In the genomic region with DNA sequence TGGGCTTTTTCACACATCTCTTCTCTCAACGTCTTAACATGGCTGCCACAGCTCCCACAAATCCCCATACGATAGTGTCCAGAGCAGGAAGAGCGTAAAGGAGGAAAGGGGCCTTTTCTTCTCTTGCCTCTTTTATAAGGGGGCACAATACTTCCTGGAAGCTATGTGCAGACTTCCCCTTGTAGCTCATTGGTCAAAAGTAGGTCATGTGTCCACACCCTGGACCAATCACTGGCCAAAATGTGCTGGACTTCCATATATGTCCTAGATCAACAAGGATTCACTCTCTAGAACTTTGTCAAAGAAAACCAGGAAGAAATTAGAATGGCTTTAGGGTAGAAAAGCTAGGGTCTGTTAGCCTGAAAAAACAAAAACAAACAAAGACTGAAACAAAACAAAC, we compare ENCODE assay signal across 2 cellular contexts.
TF ChIP-seq lines count a peak whose summit lies in the region.

No MANE protein-coding gene starts in this region.

TF ChIP-seq in HepG2, 621 proteins besides CTCF, POLR2A, EP300 and RAD21:
- no peak for TF ChIP-seq ZMYM2 (CRISPR knock-in tag; IDR thresholded peaks at IDR 0.05)
- TF ChIP-seq, protein P1, sequence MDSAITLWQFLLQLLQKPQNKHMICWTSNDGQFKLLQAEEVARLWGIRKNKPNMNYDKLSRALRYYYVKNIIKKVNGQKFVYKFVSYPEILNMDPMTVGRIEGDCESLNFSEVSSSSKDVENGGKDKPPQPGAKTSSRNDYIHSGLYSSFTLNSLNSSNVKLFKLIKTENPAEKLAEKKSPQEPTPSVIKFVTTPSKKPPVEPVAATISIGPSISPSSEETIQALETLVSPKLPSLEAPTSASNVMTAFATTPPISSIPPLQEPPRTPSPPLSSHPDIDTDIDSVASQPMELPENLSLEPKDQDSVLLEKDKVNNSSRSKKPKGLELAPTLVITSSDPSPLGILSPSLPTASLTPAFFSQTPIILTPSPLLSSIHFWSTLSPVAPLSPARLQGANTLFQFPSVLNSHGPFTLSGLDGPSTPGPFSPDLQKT (CRISPR knock-in tag; IDR thresholded peaks at IDR 0.05; ENCODE audit: borderline replicate concordance): no peak
- TF ChIP-seq NFYB (CRISPR knock-in tag; IDR thresholded peaks at IDR 0.05): peak; percentile 40
- TF ChIP-seq ZNF782 (CRISPR knock-in tag; IDR thresholded peaks at IDR 0.05; ENCODE audit: borderline replicate concordance): no peak
- TF ChIP-seq, protein P2, sequence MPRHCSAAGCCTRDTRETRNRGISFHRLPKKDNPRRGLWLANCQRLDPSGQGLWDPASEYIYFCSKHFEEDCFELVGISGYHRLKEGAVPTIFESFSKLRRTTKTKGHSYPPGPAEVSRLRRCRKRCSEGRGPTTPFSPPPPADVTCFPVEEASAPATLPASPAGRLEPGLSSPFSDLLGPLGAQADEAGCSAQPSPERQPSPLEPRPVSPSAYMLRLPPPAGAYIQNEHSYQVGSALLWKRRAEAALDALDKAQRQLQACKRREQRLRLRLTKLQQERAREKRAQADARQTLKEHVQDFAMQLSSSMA (CRISPR knock-in tag; IDR thresholded peaks at IDR 0.05): no peak
TF ChIP-seq in HepG2: peak in this region for 1.

TF ChIP-seq in WTC11, 78 proteins besides CTCF, POLR2A, EP300 and RAD21:
- TF ChIP-seq FOXK1 (CRISPR knock-in tag; IDR thresholded peaks at IDR 0.05): no peak
- TF ChIP-seq, protein P3, sequence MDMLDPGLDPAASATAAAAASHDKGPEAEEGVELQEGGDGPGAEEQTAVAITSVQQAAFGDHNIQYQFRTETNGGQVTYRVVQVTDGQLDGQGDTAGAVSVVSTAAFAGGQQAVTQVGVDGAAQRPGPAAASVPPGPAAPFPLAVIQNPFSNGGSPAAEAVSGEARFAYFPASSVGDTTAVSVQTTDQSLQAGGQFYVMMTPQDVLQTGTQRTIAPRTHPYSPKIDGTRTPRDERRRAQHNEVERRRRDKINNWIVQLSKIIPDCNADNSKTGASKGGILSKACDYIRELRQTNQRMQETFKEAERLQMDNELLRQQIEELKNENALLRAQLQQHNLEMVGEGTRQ (CRISPR knock-in tag; IDR thresholded peaks at IDR 0.05): peak; percentile 45; the same call in 1 of the 2 replicates
- TF ChIP-seq MXD4 (CRISPR knock-in tag; IDR thresholded peaks at IDR 0.05; ENCODE audit: borderline replicate concordance): no peak
- TF ChIP-seq ZNF232 (CRISPR knock-in tag; IDR thresholded peaks at IDR 0.05): no peak
- TF ChIP-seq CREM (CRISPR knock-in tag; IDR thresholded peaks at IDR 0.05): no peak
- TF ChIP-seq ZNF396 (CRISPR knock-in tag; IDR thresholded peaks at IDR 0.05; ENCODE audit: borderline replicate concordance): no peak
- TF ChIP-seq, protein P4, sequence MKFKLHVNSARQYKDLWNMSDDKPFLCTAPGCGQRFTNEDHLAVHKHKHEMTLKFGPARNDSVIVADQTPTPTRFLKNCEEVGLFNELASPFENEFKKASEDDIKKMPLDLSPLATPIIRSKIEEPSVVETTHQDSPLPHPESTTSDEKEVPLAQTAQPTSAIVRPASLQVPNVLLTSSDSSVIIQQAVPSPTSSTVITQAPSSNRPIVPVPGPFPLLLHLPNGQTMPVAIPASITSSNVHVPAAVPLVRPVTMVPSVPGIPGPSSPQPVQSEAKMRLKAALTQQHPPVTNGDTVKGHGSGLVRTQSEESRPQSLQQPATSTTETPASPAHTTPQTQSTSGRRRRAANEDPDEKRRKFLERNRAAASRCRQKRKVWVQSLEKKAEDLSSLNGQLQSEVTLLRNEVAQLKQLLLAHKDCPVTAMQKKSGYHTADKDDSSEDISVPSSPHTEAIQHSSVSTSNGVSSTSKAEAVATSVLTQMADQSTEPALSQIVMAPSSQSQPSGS (CRISPR knock-in tag; IDR thresholded peaks at IDR 0.05; ENCODE audit: borderline replicate concordance, low read depth): no peak
- TF ChIP-seq, protein P5, sequence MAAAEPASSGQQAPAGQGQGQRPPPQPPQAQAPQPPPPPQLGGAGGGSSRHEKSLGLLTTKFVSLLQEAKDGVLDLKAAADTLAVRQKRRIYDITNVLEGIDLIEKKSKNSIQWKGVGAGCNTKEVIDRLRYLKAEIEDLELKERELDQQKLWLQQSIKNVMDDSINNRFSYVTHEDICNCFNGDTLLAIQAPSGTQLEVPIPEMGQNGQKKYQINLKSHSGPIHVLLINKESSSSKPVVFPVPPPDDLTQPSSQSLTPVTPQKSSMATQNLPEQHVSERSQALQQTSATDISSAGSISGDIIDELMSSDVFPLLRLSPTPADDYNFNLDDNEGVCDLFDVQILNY (CRISPR knock-in tag; IDR thresholded peaks at IDR 0.05): no peak
- TF ChIP-seq EMX1 (CRISPR knock-in tag; IDR thresholded peaks at IDR 0.05): no peak
- peak; percentile 44 for TF ChIP-seq NFYB (CRISPR knock-in tag; conservative IDR thresholded peaks at IDR 0.05; ENCODE audit: low read depth)
- TF ChIP-seq, protein P6, sequence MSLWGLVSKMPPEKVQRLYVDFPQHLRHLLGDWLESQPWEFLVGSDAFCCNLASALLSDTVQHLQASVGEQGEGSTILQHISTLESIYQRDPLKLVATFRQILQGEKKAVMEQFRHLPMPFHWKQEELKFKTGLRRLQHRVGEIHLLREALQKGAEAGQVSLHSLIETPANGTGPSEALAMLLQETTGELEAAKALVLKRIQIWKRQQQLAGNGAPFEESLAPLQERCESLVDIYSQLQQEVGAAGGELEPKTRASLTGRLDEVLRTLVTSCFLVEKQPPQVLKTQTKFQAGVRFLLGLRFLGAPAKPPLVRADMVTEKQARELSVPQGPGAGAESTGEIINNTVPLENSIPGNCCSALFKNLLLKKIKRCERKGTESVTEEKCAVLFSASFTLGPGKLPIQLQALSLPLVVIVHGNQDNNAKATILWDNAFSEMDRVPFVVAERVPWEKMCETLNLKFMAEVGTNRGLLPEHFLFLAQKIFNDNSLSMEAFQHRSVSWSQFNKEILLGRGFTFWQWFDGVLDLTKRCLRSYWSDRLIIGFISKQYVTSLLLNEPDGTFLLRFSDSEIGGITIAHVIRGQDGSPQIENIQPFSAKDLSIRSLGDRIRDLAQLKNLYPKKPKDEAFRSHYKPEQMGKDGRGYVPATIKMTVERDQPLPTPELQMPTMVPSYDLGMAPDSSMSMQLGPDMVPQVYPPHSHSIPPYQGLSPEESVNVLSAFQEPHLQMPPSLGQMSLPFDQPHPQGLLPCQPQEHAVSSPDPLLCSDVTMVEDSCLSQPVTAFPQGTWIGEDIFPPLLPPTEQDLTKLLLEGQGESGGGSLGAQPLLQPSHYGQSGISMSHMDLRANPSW (CRISPR knock-in tag; conservative IDR thresholded peaks at IDR 0.05; ENCODE audit: low read depth): no peak
- TF ChIP-seq, protein P7, sequence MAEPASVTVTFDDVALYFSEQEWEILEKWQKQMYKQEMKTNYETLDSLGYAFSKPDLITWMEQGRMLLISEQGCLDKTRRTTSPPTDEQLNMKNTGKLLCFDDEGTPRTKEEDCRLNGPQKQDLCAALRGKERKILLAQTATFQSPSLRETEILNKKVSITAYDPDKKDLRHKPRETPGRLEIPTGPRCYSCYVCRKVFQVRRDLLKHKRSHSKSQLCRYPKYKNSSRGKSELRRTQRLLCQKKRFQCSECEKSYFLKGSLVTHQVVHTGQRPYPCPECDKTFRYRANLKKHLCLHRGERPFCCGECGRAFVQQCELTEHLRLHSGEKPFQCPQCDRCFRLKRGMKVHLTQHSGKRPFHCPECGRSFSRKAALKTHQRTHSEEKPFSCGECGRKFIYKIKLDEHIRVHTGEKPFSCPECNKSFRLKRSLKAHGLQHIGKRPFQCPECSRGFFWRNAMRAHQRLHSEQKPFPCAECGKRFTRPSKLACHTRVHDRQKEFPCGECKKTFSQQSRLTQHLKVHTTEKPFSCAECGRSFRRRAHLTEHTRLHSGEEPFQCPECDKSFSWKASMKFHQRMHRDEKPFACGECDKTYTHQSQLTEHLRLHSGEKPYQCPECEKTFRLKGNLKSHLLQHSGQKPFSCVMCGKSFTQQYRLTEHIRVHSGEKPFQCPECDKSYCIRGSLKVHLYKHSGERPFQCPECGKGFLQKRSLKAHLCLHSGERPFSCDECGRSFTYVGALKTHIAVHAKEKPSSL (CRISPR knock-in tag; conservative IDR thresholded peaks at IDR 0.05): no peak
- TF ChIP-seq, protein P8, sequence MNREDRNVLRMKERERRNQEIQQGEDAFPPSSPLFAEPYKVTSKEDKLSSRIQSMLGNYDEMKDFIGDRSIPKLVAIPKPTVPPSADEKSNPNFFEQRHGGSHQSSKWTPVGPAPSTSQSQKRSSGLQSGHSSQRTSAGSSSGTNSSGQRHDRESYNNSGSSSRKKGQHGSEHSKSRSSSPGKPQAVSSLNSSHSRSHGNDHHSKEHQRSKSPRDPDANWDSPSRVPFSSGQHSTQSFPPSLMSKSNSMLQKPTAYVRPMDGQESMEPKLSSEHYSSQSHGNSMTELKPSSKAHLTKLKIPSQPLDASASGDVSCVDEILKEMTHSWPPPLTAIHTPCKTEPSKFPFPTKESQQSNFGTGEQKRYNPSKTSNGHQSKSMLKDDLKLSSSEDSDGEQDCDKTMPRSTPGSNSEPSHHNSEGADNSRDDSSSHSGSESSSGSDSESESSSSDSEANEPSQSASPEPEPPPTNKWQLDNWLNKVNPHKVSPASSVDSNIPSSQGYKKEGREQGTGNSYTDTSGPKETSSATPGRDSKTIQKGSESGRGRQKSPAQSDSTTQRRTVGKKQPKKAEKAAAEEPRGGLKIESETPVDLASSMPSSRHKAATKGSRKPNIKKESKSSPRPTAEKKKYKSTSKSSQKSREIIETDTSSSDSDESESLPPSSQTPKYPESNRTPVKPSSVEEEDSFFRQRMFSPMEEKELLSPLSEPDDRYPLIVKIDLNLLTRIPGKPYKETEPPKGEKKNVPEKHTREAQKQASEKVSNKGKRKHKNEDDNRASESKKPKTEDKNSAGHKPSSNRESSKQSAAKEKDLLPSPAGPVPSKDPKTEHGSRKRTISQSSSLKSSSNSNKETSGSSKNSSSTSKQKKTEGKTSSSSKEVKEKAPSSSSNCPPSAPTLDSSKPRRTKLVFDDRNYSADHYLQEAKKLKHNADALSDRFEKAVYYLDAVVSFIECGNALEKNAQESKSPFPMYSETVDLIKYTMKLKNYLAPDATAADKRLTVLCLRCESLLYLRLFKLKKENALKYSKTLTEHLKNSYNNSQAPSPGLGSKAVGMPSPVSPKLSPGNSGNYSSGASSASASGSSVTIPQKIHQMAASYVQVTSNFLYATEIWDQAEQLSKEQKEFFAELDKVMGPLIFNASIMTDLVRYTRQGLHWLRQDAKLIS (CRISPR knock-in tag; IDR thresholded peaks at IDR 0.05; ENCODE audit: borderline replicate concordance): no peak
